Comparison of ENCODE assay signal across 19 cellular contexts in genomic region chr1:221874285-221875003, GRCh38.
DNase-seq lines count a peak whose midpoint lies in the region; ATAC-seq, FAIRE-seq and TF ChIP-seq lines count a peak whose summit lies in the region.
"Had no signal": no experiment of that assay in that cellular context is flagged by ENCODE, and none has a peak within 500 bp of the region (broad histone marks: within the 10 kb centered on the region; RNA-seq: fewer than 3 reads in every experiment).

No MANE protein-coding gene starts in this region.

- H3K4me3 ChIP-seq in Loucy (ENCODE audit: low read length, poor library complexity, severe bottlenecking) (no peak overlapping the region), K562 (no peak overlapping the region), tibial nerve (no peak overlapping the region)
- H3K4me3 ChIP-seq: right atrium auricular region had no signal

- TF ChIP-seq CTCF in Loucy (conservative IDR thresholded peaks at IDR 0.05; ENCODE audit: low read length): no peak
- TF ChIP-seq CTCF in K562 (IDR thresholded peaks at IDR 0.05 in 2 of 3, conservative IDR thresholded peaks at IDR 0.05 in 1 of 3; ENCODE audit: insufficient read depth in 2 of 3, low read depth in 1 of 3, low read length in 3 of 3): no peak
- no peak for TF ChIP-seq CTCF in tibial nerve (IDR thresholded peaks at IDR 0.05)

- H3K79me2 ChIP-seq in Loucy (ENCODE audit: insufficient read depth, low read length) (no peaks in the 10 kb centered on the region), K562 (ENCODE audit: control insufficient read depth, insufficient read depth, low read length) (no peaks in the 10 kb centered on the region)

- no peak for FAIRE-seq in K562 (lab: Jason Lieb, UNC)
- FAIRE-seq: endometrium, H54 had no signal

- TF ChIP-seq RAD21 in K562 (CRISPR knock-in tag; conservative IDR thresholded peaks at IDR 0.05 in 1 of 2, IDR thresholded peaks at IDR 0.05 in 1 of 2): peak in 1 of 2 experiments; percentile 43; a peak in 2 of 4 replicates

- TF ChIP-seq POLR2A in K562 (conservative IDR thresholded peaks at IDR 0.05) (no peak), tibial nerve (IDR thresholded peaks at IDR 0.05) (no peak)

- no peak overlapping the region for H3K27ac ChIP-seq in K562 (ENCODE audit: extremely low read depth, low read depth, low read length)
- H3K27ac ChIP-seq in tibial nerve: no peak overlapping the region
- H3K27ac ChIP-seq: right atrium auricular region had no signal

- H3K9me2 ChIP-seq in Loucy (replicated peaks; ENCODE audit: low read depth, low read length): no peaks in the 10 kb centered on the region

- intact Hi-C loops in K562 (cut with micrococcal nuclease): no loop called here

- peak; percentile 86 for DNase-seq in EH (ENCODE audit: low read depth)
- DNase-seq in K562 (ENCODE audit: extremely low read depth in 1 of 4, low spot score in 3 of 4): no peak
- DNase-seq in renal cortical epithelial cell (ENCODE audit: low read depth): peak; percentile 30
- DNase-seq in NCI-H128 (lab: John Stamatoyannopoulos, UW; ENCODE audit: unreplicated experiment): no peak
- no peak for DNase-seq in tibial nerve (ENCODE audit: low spot score in 2 of 2)
- no peak for DNase-seq in HEK293T (ENCODE audit: extremely low spot score)
- DNase-seq: activated CD4-positive, alpha-beta T cell treated with anti-CD3 and anti-CD28 coated beads, Interleukin-2, amount 10 ng/mL, durations not matched to agents 24 days and 14 days; CD4-positive, alpha-beta T cell; central memory CD4-positive, alpha-beta T cell; glutamatergic neuron; midbrain; MM.1S; NK-92 treated with Interleukin-12 subunit alpha and Interleukin-12 subunit beta, amount 100 ng/mL, for 24 hours; stimulated activated CD4-positive, alpha-beta T cell treated with anti-CD3 and anti-CD28 coated beads, Interleukin-1b, Interleukin-23, amount 100 ng/mL, for 48 hours had no signal

- H3K27me3 ChIP-seq in Loucy (ENCODE audit: insufficient read depth, low read length, poor library complexity, severe bottlenecking): no peaks in the 10 kb centered on the region
- H3K27me3 ChIP-seq in K562 (ENCODE audit: control insufficient read depth in 2 of 2, insufficient read depth in 2 of 2, low read length in 2 of 2): no peaks in the 10 kb centered on the region
- H3K27me3 ChIP-seq in tibial nerve: no peaks in the 10 kb centered on the region
- H3K27me3 ChIP-seq: right atrium auricular region had no signal

- H3K9ac ChIP-seq in Loucy (ENCODE audit: low read depth, low read length, poor library complexity, severe bottlenecking): peak overlapping the region; percentile 81
- H3K9ac ChIP-seq in K562 (ENCODE audit: insufficient read depth in 1 of 2, low read depth in 2 of 2, low read length in 2 of 2): no peak overlapping the region

- WGBS in K562 (ENCODE audit: insufficient coverage, low coverage, missing lambda C conversion rate): 2% methylated on average over 3 of the region's 3 CpGs
- 87 to 96% methylated on average over 3 of the region's 3 CpGs for WGBS in tibial nerve, 2 donors

- POLR2A ChIA-PET in K562 (lab: Yijun Ruan, JAX) (interaction anchor here (0.6 kb wide), 1 partner anchor 262 kb away, joined by 3 read pairs; no protein-coding TSS in a partner anchor), HEK293T (lab: Yijun Ruan, JAX) (no interaction called here)

- H4K20me1 ChIP-seq in Loucy (ENCODE audit: insufficient read depth, low read length, poor library complexity, severe bottlenecking) (no peaks in the 10 kb centered on the region), K562 (replicated peaks; ENCODE audit: control insufficient read depth, insufficient read depth, low read length) (no peaks in the 10 kb centered on the region)

- H3K36me3 ChIP-seq in Loucy (ENCODE audit: insufficient read depth, low read length) (no peaks in the 10 kb centered on the region), K562 (ENCODE audit: control insufficient read depth, insufficient read depth, low read length) (no peaks in the 10 kb centered on the region), tibial nerve (no peaks in the 10 kb centered on the region)
- H3K36me3 ChIP-seq: right atrium auricular region had no signal

- in situ Hi-C loops in K562 (cut with MboI): no loop called here

- H3F3A ChIP-seq in Loucy (ENCODE audit: low read depth): peaks cover 12% of the 10 kb centered on the region

- CTCF ChIA-PET in K562 (lab: Yijun Ruan, JAX; ENCODE audit: low intra/inter-chr PET ratio) (no interaction called here), HEK293T (lab: Yijun Ruan, JAX) (interaction anchor here (0.6 kb wide), 2 partner anchors 52 to 438 kb away, joined by 3 read pairs; no protein-coding TSS in a partner anchor)

- H3K4me2 ChIP-seq in Loucy (ENCODE audit: low read depth, low read length, poor library complexity, severe bottlenecking) (no peak overlapping the region), K562 (ENCODE audit: insufficient read depth, low read length) (no peak overlapping the region)

- no peaks in the 10 kb centered on the region for H3K9me3 ChIP-seq in Loucy (ENCODE audit: insufficient read depth, low read depth, low read length)
- no peaks in the 10 kb centered on the region for H3K9me3 ChIP-seq in K562 (replicated peaks; ENCODE audit: control insufficient read depth, insufficient read depth, low read depth, low read length)
- H3K9me3 ChIP-seq in tibial nerve: no peaks in the 10 kb centered on the region
- H3K9me3 ChIP-seq: right atrium auricular region had no signal

- no TSS peak for BruUV-seq in K562 (replicated peaks; lab: Mats Ljungman, UMichigan)

- H3K4me1 ChIP-seq in Loucy (ENCODE audit: insufficient read depth, low read length, poor library complexity, severe bottlenecking) (peaks cover 56% of the 10 kb centered on the region), K562 (replicated peaks in 1 of 2; ENCODE audit: control insufficient read depth in 2 of 2, insufficient read depth in 2 of 2, low read length in 2 of 2) (no peaks in the 10 kb centered on the region), tibial nerve (no peaks in the 10 kb centered on the region)
- H3K4me1 ChIP-seq: right atrium auricular region had no signal

- H2AFZ ChIP-seq in Loucy (ENCODE audit: low read length): peak overlapping the region; percentile 75
- H2AFZ ChIP-seq in K562 (ENCODE audit: low read depth, low read length): no peak overlapping the region

- ATAC-seq in K562: no peak; the same call in 2 of the 3 replicates
- ATAC-seq: Right ventricle myocardium inferior had no signal

- TF ChIP-seq EP300 in K562 (IDR thresholded peaks at IDR 0.05; ENCODE audit: low read length): no peak
- no peak for TF ChIP-seq EP300 in tibial nerve (IDR thresholded peaks at IDR 0.05)

- H3K9me1 ChIP-seq in K562 (ENCODE audit: control insufficient read depth, insufficient read depth, low read length): no peaks in the 10 kb centered on the region

TF ChIP-seq in K562, 482 proteins besides CTCF, POLR2A, EP300 and RAD21:
- 0 out of 2 replicates have a peak, but pooled peaks have one; percentile 35 for TF ChIP-seq DEAF1 (CRISPR knock-in tag; IDR thresholded peaks at IDR 0.05)
- TF ChIP-seq RAD51 (IDR thresholded peaks at IDR 0.05; ENCODE audit: borderline replicate concordance, low read depth): no peak
- TF ChIP-seq DMBX1 (CRISPR knock-in tag; IDR thresholded peaks at IDR 0.05; ENCODE audit: borderline replicate concordance): 0 out of 2 replicates have a peak, but pooled peaks have one; percentile 35

TF ChIP-seq in HEK293T, 16 proteins besides CTCF, POLR2A, EP300 and RAD21:
- TF ChIP-seq HDGF (IDR thresholded peaks at IDR 0.05; ENCODE audit: borderline replicate concordance): no peak
- no peak for TF ChIP-seq ARNT (IDR thresholded peaks at IDR 0.05)
- no peak for TF ChIP-seq BHLHE40 (IDR thresholded peaks at IDR 0.05; ENCODE audit: borderline replicate concordance)
- TF ChIP-seq FOXA1 (IDR thresholded peaks at IDR 0.05): no peak
- TF ChIP-seq FOXK2 (IDR thresholded peaks at IDR 0.05): no peak
- no peak for TF ChIP-seq NFRKB (IDR thresholded peaks at IDR 0.05)
- no peak for TF ChIP-seq ELF4 (IDR thresholded peaks at IDR 0.05)
- TF ChIP-seq TARDBP (IDR thresholded peaks at IDR 0.05): no peak
- TF ChIP-seq ZNF384 (IDR thresholded peaks at IDR 0.05): no peak
- no peak for TF ChIP-seq SUZ12 (IDR thresholded peaks at IDR 0.05)
- no peak for TF ChIP-seq CTBP1 (IDR thresholded peaks at IDR 0.05; ENCODE audit: borderline replicate concordance)
- TF ChIP-seq L3MBTL2 (conservative IDR thresholded peaks at IDR 0.05): no peak
- no peak for TF ChIP-seq SP1 (IDR thresholded peaks at IDR 0.05)
- no peak for TF ChIP-seq PKNOX1 (IDR thresholded peaks at IDR 0.05)
- no peak for TF ChIP-seq LEF1 (IDR thresholded peaks at IDR 0.05; ENCODE audit: borderline replicate concordance)
- TF ChIP-seq FOXM1 (IDR thresholded peaks at IDR 0.05; ENCODE audit: borderline replicate concordance): no peak

Comparison
In these comparisons a context has a peak if more than half of its experiments do, and no peak if none do; other contexts are left out.
1. DNase-seq: peak in EH (single experiment) and renal cortical epithelial cell (single experiment); none in K562 (0 of 4), NCI-H128 (single experiment), tibial nerve (0 of 2) and HEK293T (single experiment).